23 cellular contexts compared by ENCODE assay signal in the genomic region with DNA sequence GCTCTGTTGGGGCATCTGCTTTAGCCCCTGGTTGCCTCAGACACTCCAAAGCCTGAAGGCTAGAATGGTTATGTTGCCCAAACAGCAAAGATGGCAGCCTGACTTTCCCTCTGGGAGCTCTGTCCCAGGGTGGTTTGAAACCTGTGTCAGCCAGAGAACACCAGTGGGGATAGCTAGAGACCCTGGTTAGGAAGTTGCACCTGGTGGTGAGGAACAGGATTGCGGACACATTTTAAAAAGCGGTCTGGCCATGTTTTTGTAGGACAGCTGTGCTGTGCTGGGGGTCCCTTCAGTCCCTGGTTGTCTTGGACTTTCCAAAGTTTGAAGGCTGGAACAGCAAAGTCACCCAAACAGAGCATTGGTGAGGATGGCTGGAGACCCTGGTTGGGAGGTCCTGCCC.
DNase-seq lines count a peak whose midpoint lies in the region; ATAC-seq, FAIRE-seq and TF ChIP-seq lines count a peak whose summit lies in the region.
"Had no signal": no experiment of that assay in that cellular context is flagged by ENCODE, and none has a peak within 500 bp of the region (broad histone marks: within the 10 kb centered on the region; RNA-seq: fewer than 3 reads in every experiment).

No MANE protein-coding gene starts in this region.

- intact Hi-C loops in K562 (cut with micrococcal nuclease): no loop called here
- intact Hi-C loops in thyroid gland (cut with DNase I): no loop called here

- no peaks in the 10 kb centered on the region for H3F3A ChIP-seq in DOHH2 (ENCODE audit: control insufficient read depth, insufficient read depth)

- in situ Hi-C loops in K562 (cut with MboI): no loop called here

- H3K27ac Mint-ChIP-seq in HFFc6 (no peak overlapping the region), mesothelial cell of epicardium (no peak overlapping the region)
- H3K27ac Mint-ChIP-seq: activated CD8-positive, alpha-beta memory T cell treated with anti-CD3 and anti-CD28 coated beads, Interleukin-2, amount 10 ng/mL, durations not matched to agents 7 days and 5 days; activated T-helper 2 cell treated with anti-CD3 and anti-CD28 coated beads, Interferon-gamma antibody, Interleukin-2, Interleukin-4, amounts not matched to agents 10 μg/mL and 5 μg/mL and 100 μg/mL, durations not matched to agents 14 hours and 24 hours and 36 hours; natural killer cell had no signal

- no TSS peak for BruUV-seq in K562 (replicated peaks; lab: Mats Ljungman, UMichigan)

- H3K9me3 Mint-ChIP-seq in HFFc6: no peaks in the 10 kb centered on the region
- peaks cover 14% of the 10 kb centered on the region for H3K9me3 Mint-ChIP-seq in mesothelial cell of epicardium

- no peak overlapping the region for H2AFZ ChIP-seq in K562 (ENCODE audit: low read depth, low read length)
- H2AFZ ChIP-seq: hepatocyte had no signal

- H3K36me3 ChIP-seq in DOHH2 (ENCODE audit: control insufficient read depth, low read length): no peaks in the 10 kb centered on the region
- no peaks in the 10 kb centered on the region for H3K36me3 ChIP-seq in K562 (ENCODE audit: control insufficient read depth, insufficient read depth, low read length)
- no peaks in the 10 kb centered on the region for H3K36me3 ChIP-seq in thyroid gland

- H3K4me1 ChIP-seq in DOHH2 (ENCODE audit: control insufficient read depth, low read length): no peaks in the 10 kb centered on the region
- H3K4me1 ChIP-seq in K562 (replicated peaks in 1 of 2; ENCODE audit: control insufficient read depth in 2 of 2, insufficient read depth in 2 of 2, low read length in 2 of 2): no peaks in the 10 kb centered on the region
- H3K4me1 ChIP-seq in thyroid gland: no peaks in the 10 kb centered on the region
- H3K4me1 ChIP-seq: Caco-2, psoas muscle had no signal

- TF ChIP-seq POLR2A in K562 (conservative IDR thresholded peaks at IDR 0.05): no peak
- no peak for TF ChIP-seq POLR2A in thyroid gland (IDR thresholded peaks at IDR 0.05)

- 0% methylated on average over 2 of the region's 2 CpGs for WGBS in K562 (ENCODE audit: insufficient coverage, low coverage, missing lambda C conversion rate)
- WGBS in thyroid gland, 2 donors: 100% methylated on average over 2 of the region's 2 CpGs

- TF ChIP-seq CTCF in DOHH2 (IDR thresholded peaks at IDR 0.05; ENCODE audit: low read depth, low read length, poor library complexity, severe bottlenecking) (peak; percentile 31), HFFc6 (IDR thresholded peaks at IDR 0.05) (peak; percentile 60), K562 (IDR thresholded peaks at IDR 0.05 in 2 of 3, conservative IDR thresholded peaks at IDR 0.05 in 1 of 3; ENCODE audit: insufficient read depth in 2 of 3, low read depth in 1 of 3, low read length in 3 of 3) (0 out of 6 replicates have a peak, but pooled peaks of 2 of the 3 experiments have one; percentile 3 to 8), mesothelial cell of epicardium (IDR thresholded peaks at IDR 0.05; ENCODE audit: unreplicated experiment) (peak; percentile 72), thyroid gland (IDR thresholded peaks at IDR 0.05) (no peak)

- ATAC-seq in K562 (peak; percentile 77), HG03342 (IDR thresholded peaks at IDR 0.05; ENCODE audit: unreplicated experiment) (no peak)
- ATAC-seq: activated CD4-positive, CD25-positive, alpha-beta regulatory T cell treated with anti-CD3 and anti-CD28 coated beads, Interleukin-2, amount 50 U/mL, for 24 hours; activated CD8-positive, alpha-beta memory T cell treated with anti-CD3 and anti-CD28 coated beads, Interleukin-2, amount 10 ng/mL, durations not matched to agents 7 days and 5 days; natural killer cell; psoas muscle had no signal

- no peak for TF ChIP-seq EP300 in K562 (IDR thresholded peaks at IDR 0.05; ENCODE audit: low read length)

- H3K79me2 ChIP-seq in DOHH2 (ENCODE audit: control insufficient read depth, low read length): no peaks in the 10 kb centered on the region
- H3K79me2 ChIP-seq in K562 (ENCODE audit: control insufficient read depth, insufficient read depth, low read length): no peaks in the 10 kb centered on the region
- H3K79me2 ChIP-seq: hepatocyte had no signal

- H3K27me3 ChIP-seq in DOHH2 (ENCODE audit: control insufficient read depth, low read length) (0 out of 2 replicates have a peak, but pooled peaks cover 2% of the 10 kb centered on the region), K562 (ENCODE audit: control insufficient read depth in 2 of 2, insufficient read depth in 2 of 2, low read length in 2 of 2) (peaks cover 0 to 7% of the 10 kb centered on the region in 2 experiments; a peak in 1 of 5 replicates), thyroid gland (no peaks in the 10 kb centered on the region)
- H3K27me3 ChIP-seq: hepatocyte had no signal

- no peak overlapping the region for H3K27ac ChIP-seq in DOHH2 (ENCODE audit: low read depth, low read length)
- H3K27ac ChIP-seq in K562 (ENCODE audit: extremely low read depth, low read depth, low read length): no peak overlapping the region
- no peak overlapping the region for H3K27ac ChIP-seq in thyroid gland
- H3K27ac ChIP-seq: hepatocyte, psoas muscle had no signal

- H3K9ac ChIP-seq in K562 (ENCODE audit: insufficient read depth in 1 of 2, low read depth in 2 of 2, low read length in 2 of 2): no peak overlapping the region

- H3K9me2 ChIP-seq in DOHH2 (replicated peaks; ENCODE audit: control insufficient read depth, low read length): no peaks in the 10 kb centered on the region

- H3K4me2 ChIP-seq in DOHH2 (ENCODE audit: low read length) (no peak overlapping the region), K562 (ENCODE audit: insufficient read depth, low read length) (no peak overlapping the region)
- H3K4me2 ChIP-seq: hepatocyte had no signal

- CTCF ChIA-PET in K562 (lab: Yijun Ruan, JAX; ENCODE audit: low intra/inter-chr PET ratio): no interaction called here

- H4K20me1 ChIP-seq in DOHH2 (ENCODE audit: control insufficient read depth, insufficient read depth, low read depth, low read length) (no peaks in the 10 kb centered on the region), K562 (replicated peaks; ENCODE audit: control insufficient read depth, insufficient read depth, low read length) (no peaks in the 10 kb centered on the region)

- no peak for TF ChIP-seq RAD21 in K562 (CRISPR knock-in tag; conservative IDR thresholded peaks at IDR 0.05 in 1 of 2, IDR thresholded peaks at IDR 0.05 in 1 of 2)

- POLR2A ChIA-PET in K562 (lab: Yijun Ruan, JAX): interaction anchor here (0.6 to 1.3 kb wide), 5 partner anchors 12 to 528 kb away, joined by 3 to 5 read pairs (median 4); no protein-coding TSS in a partner anchor

- H3K4me3 ChIP-seq in DOHH2 (ENCODE audit: low read length) (no peak overlapping the region), K562 (no peak overlapping the region), thyroid gland (replicated peaks in 1 of 3) (no peak overlapping the region)
- H3K4me3 ChIP-seq: hepatocyte, psoas muscle had no signal

- H3K4me3 Mint-ChIP-seq in HFFc6: no peak overlapping the region
- H3K4me3 Mint-ChIP-seq in mesothelial cell of epicardium: no peak overlapping the region
- H3K4me3 Mint-ChIP-seq: activated CD8-positive, alpha-beta memory T cell treated with anti-CD3 and anti-CD28 coated beads, Interleukin-2, amount 10 ng/mL, durations not matched to agents 7 days and 5 days; natural killer cell had no signal

- H3K36me3 Mint-ChIP-seq in HFFc6 (ENCODE audit: low read depth) (no peaks in the 10 kb centered on the region), mesothelial cell of epicardium (peaks cover 2% of the 10 kb centered on the region)

- no peaks in the 10 kb centered on the region for H3K9me3 ChIP-seq in DOHH2 (ENCODE audit: control insufficient read depth, insufficient read depth, low read length)
- H3K9me3 ChIP-seq in K562 (replicated peaks; ENCODE audit: control insufficient read depth, insufficient read depth, low read depth, low read length): no peaks in the 10 kb centered on the region
- no peaks in the 10 kb centered on the region for H3K9me3 ChIP-seq in thyroid gland
- H3K9me3 ChIP-seq: Caco-2 had no signal

- no peak for DNase-seq in HFFc6
- no peak for DNase-seq in K562 (ENCODE audit: extremely low read depth in 1 of 4, low spot score in 3 of 4)
- DNase-seq in mesothelial cell of epicardium (ENCODE audit: low spot score in 2 of 2, unreplicated experiment in 2 of 2): no peak
- no peak for DNase-seq in thyroid gland
- no peak for DNase-seq in SHP77 treated with DMSO at 0.1 percent for 48 hours (lab: John Stamatoyannopoulos, UW)
- DNase-seq in SKM-1 treated with dmso at 0.1 percent for 144 hours (lab: John Stamatoyannopoulos, UW; ENCODE audit: unreplicated experiment): no peak
- DNase-seq: activated CD8-positive, alpha-beta memory T cell treated with anti-CD3 and anti-CD28 coated beads, Interleukin-2, amount 10 ng/mL, durations not matched to agents 7 days and 5 days; central memory CD4-positive, alpha-beta T cell; effector CD4-positive, alpha-beta T cell; kidney; mesenchymal stem cell; natural killer cell; NCI-H187 treated with DMSO at 0.1 percent for 48 hours; OCI-M1; psoas muscle; substantia nigra; T-helper 2 cell had no signal

- no peak for FAIRE-seq in K562 (lab: Jason Lieb, UNC)
- FAIRE-seq: kidney had no signal

- H3K27me3 Mint-ChIP-seq in HFFc6 (ENCODE audit: insufficient read depth) (peaks cover 11% of the 10 kb centered on the region), mesothelial cell of epicardium (ENCODE audit: low read depth) (no peaks in the 10 kb centered on the region)

- no peaks in the 10 kb centered on the region for H3K9me1 ChIP-seq in K562 (ENCODE audit: control insufficient read depth, insufficient read depth, low read length)

- H3K4me1 Mint-ChIP-seq in HFFc6 (ENCODE audit: low read depth): no peaks in the 10 kb centered on the region
- peaks cover 3% of the 10 kb centered on the region for H3K4me1 Mint-ChIP-seq in mesothelial cell of epicardium
- H3K4me1 Mint-ChIP-seq: activated CD8-positive, alpha-beta memory T cell treated with anti-CD3 and anti-CD28 coated beads, Interleukin-2, amount 10 ng/mL, durations not matched to agents 7 days and 5 days; natural killer cell had no signal

TF ChIP-seq in K562, 482 proteins besides CTCF, POLR2A, EP300 and RAD21:
- TF ChIP-seq CHD1 (IDR thresholded peaks at IDR 0.05; ENCODE audit: low read length): no peak
- TF ChIP-seq BDP1 (IDR thresholded peaks at IDR 0.05; ENCODE audit: insufficient read depth, insufficient read length): no peak

Comparison
In these comparisons a context has a peak if more than half of its experiments do, and no peak if none do; other contexts are left out.
1. CTCF ChIP-seq: peak in DOHH2 (single experiment), HFFc6 (single experiment), K562 (2 of 3) and mesothelial cell of epicardium (single experiment); none in thyroid gland (0 of 6).